In genomic region chr7:148383651-148384050, GRCh38 we compare ENCODE assay signal across 24 cellular contexts.
A peak's percentile ranks its signal among the peaks of the same experiment; 100 is the strongest.
DNase-seq lines count a peak whose midpoint lies in the region; ATAC-seq and TF ChIP-seq lines count a peak whose summit lies in the region.
"Had no signal": no experiment of that assay in that cellular context is flagged by ENCODE, and none has a peak within 500 bp of the region (broad histone marks: within the 10 kb centered on the region; RNA-seq: fewer than 3 reads in every experiment).

No MANE protein-coding gene starts in this region.

- TF ChIP-seq CTCF in endodermal cell (conservative IDR thresholded peaks at IDR 0.05) (no peak), esophagus muscularis mucosa (IDR thresholded peaks at IDR 0.05) (no peak), neural progenitor cell (IDR thresholded peaks at IDR 0.05) (no peak)

- H3K27ac ChIP-seq in endodermal cell (ENCODE audit: low read depth, low read length) (no peak overlapping the region), esophagus muscularis mucosa (replicated peaks in 1 of 4) (no peak overlapping the region), neural progenitor cell (peak overlapping the region; percentile 17)
- H3K27ac ChIP-seq: BLaER1 had no signal

- H3K36me3 Mint-ChIP-seq in endodermal cell (ENCODE audit: low read depth) (peaks cover 81% of the 10 kb centered on the region), neural progenitor cell (peaks cover 71% of the 10 kb centered on the region)
- H3K36me3 Mint-ChIP-seq: CD14-positive monocyte; CD4-positive, alpha-beta memory T cell; CD4-positive, CD25-positive, alpha-beta regulatory T cell; CD8-positive, alpha-beta memory T cell had no signal

- H3K79me2 ChIP-seq in neural progenitor cell (ENCODE audit: low read depth): peaks cover 91% of the 10 kb centered on the region

- TF ChIP-seq EP300 in esophagus muscularis mucosa (IDR thresholded peaks at IDR 0.05): no peak

- H3K36me3 ChIP-seq in endodermal cell (ENCODE audit: control insufficient read depth, insufficient read depth, low read length): peaks cover 88% of the 10 kb centered on the region
- H3K36me3 ChIP-seq in esophagus muscularis mucosa: no peaks in the 10 kb centered on the region
- peaks cover 13% of the 10 kb centered on the region for H3K36me3 ChIP-seq in neural progenitor cell
- H3K36me3 ChIP-seq: BE2C, BLaER1 had no signal

- H3K27me3 Mint-ChIP-seq in endodermal cell (ENCODE audit: insufficient read depth) (no peaks in the 10 kb centered on the region), neural progenitor cell (ENCODE audit: insufficient read depth, low read depth) (no peaks in the 10 kb centered on the region)
- H3K27me3 Mint-ChIP-seq: CD4-positive, CD25-positive, alpha-beta regulatory T cell had no signal

- H3K27ac Mint-ChIP-seq in endodermal cell: peak overlapping the region; percentile 36
- H3K27ac Mint-ChIP-seq in neural progenitor cell: no peak overlapping the region
- H3K27ac Mint-ChIP-seq: CD14-positive monocyte; CD4-positive, alpha-beta memory T cell; CD4-positive, CD25-positive, alpha-beta regulatory T cell; CD8-positive, alpha-beta memory T cell had no signal

- H3K4me1 ChIP-seq in endodermal cell (ENCODE audit: control insufficient read depth, insufficient read depth, low read length): no peaks in the 10 kb centered on the region
- peaks cover 0 to 17% (median 13%) of the 10 kb centered on the region in 4 donors for H3K4me1 ChIP-seq in esophagus muscularis mucosa
- H3K4me1 ChIP-seq in neural progenitor cell: peaks cover 30% of the 10 kb centered on the region
- H3K4me1 ChIP-seq: BE2C, BLaER1 had no signal

- H3K4me3 ChIP-seq in endodermal cell (ENCODE audit: low read length) (no peak overlapping the region), esophagus muscularis mucosa (no peak overlapping the region), neural progenitor cell (no peak overlapping the region)
- H3K4me3 ChIP-seq: BLaER1, GM12878 had no signal

- H4K20me1 ChIP-seq in neural progenitor cell (ENCODE audit: low read depth): peaks cover 47% of the 10 kb centered on the region
- H4K20me1 ChIP-seq: BLaER1 had no signal

- intact Hi-C loops in esophagus muscularis mucosa (cut with DNase I): no loop called here

- H3K9me3 ChIP-seq in endodermal cell (ENCODE audit: control insufficient read depth, low read length) (peaks cover 22% of the 10 kb centered on the region), esophagus muscularis mucosa (no peaks in the 10 kb centered on the region), neural progenitor cell (ENCODE audit: low read depth) (no peaks in the 10 kb centered on the region)
- H3K9me3 ChIP-seq: BE2C had no signal

- DNase-seq in endodermal cell: no peak
- DNase-seq in esophagus muscularis mucosa (ENCODE audit: extremely low spot score): peak; percentile 84
- DNase-seq in neural progenitor cell (ENCODE audit: low spot score): no peak
- no peak for DNase-seq in activated naive CD4-positive, alpha-beta T cell treated with Interleukin-2 at 50 U/mL for 16 hours
- no peak for DNase-seq in NCI-H1092 treated with DMSO at 0.1 percent for 48 hours (lab: John Stamatoyannopoulos, UW)
- DNase-seq: 8988T; ACHN; BE2C; C1 segment of cervical spinal cord; CD4-positive, alpha-beta memory T cell; CD4-positive, CD25-positive, alpha-beta regulatory T cell; CD8-positive, alpha-beta memory T cell; COR-L47; DMS 273 treated with DMSO at 0.1 percent for 48 hours; DMS153; DMS53; DMS79; DND-41; EL; GDM1 had no signal

- 95 to 98% methylated on average over 12 to 14 of the region's 14 CpGs for WGBS in endodermal cell (ENCODE audit: insufficient coverage in 1 of 2, insufficient read length in 1 of 2), 2 experiments
- WGBS in esophagus muscularis mucosa: 94% methylated on average over 14 of the region's 14 CpGs

- H3K4me2 ChIP-seq in neural progenitor cell: no peak overlapping the region
- H3K4me2 ChIP-seq: BLaER1 had no signal

- H3K4me3 Mint-ChIP-seq in endodermal cell: no peak overlapping the region
- H3K4me3 Mint-ChIP-seq in neural progenitor cell: no peak overlapping the region
- H3K4me3 Mint-ChIP-seq: CD4-positive, alpha-beta memory T cell; CD4-positive, CD25-positive, alpha-beta regulatory T cell; CD8-positive, alpha-beta memory T cell had no signal

- H3K27me3 ChIP-seq in endodermal cell (ENCODE audit: control insufficient read depth, insufficient read depth, low read length, poor library complexity, severe bottlenecking): no peaks in the 10 kb centered on the region
- H3K27me3 ChIP-seq in esophagus muscularis mucosa: no peaks in the 10 kb centered on the region
- H3K27me3 ChIP-seq in neural progenitor cell: no peaks in the 10 kb centered on the region
- H3K27me3 ChIP-seq: BE2C, BLaER1 had no signal

- H3K4me1 Mint-ChIP-seq in endodermal cell (peaks cover 11% of the 10 kb centered on the region), neural progenitor cell (peaks cover 33% of the 10 kb centered on the region)
- H3K4me1 Mint-ChIP-seq: CD14-positive monocyte; CD4-positive, alpha-beta memory T cell; CD4-positive, CD25-positive, alpha-beta regulatory T cell; CD8-positive, alpha-beta memory T cell had no signal

- no peak overlapping the region for H2AFZ ChIP-seq in neural progenitor cell (replicated peaks)

- H3K9ac ChIP-seq in endodermal cell (ENCODE audit: extremely low read depth, low read length, poor library complexity, severe bottlenecking) (no peak overlapping the region), neural progenitor cell (no peak overlapping the region)
- H3K9ac ChIP-seq: BLaER1 had no signal

- H3F3A ChIP-seq in neural progenitor cell (ENCODE audit: low read depth): peaks cover 23% of the 10 kb centered on the region

- ATAC-seq in GM18519 (IDR thresholded peaks at IDR 0.05; ENCODE audit: low FRiP score, unreplicated experiment): no peak
- ATAC-seq: GM12878 had no signal

- no peak for TF ChIP-seq POLR2A in esophagus muscularis mucosa (IDR thresholded peaks at IDR 0.05; ENCODE audit: low read depth)

- peaks cover 10% of the 10 kb centered on the region for H3K9me3 Mint-ChIP-seq in endodermal cell
- H3K9me3 Mint-ChIP-seq in neural progenitor cell: peaks cover 31% of the 10 kb centered on the region
- H3K9me3 Mint-ChIP-seq: CD4-positive, alpha-beta memory T cell; CD8-positive, alpha-beta memory T cell had no signal
